ENCODE assay signal across 28 cellular contexts in genomic region chr11:132605794-132606570, GRCh38.
DNase-seq lines count a peak whose midpoint lies in the region; ATAC-seq and TF ChIP-seq lines count a peak whose summit lies in the region.
"Had no signal": no experiment of that assay in that cellular context is flagged by ENCODE, and none has a peak within 500 bp of the region (broad histone marks: within the 10 kb centered on the region; RNA-seq: fewer than 3 reads in every experiment).

No MANE protein-coding gene starts in this region.

- H3K27ac Mint-ChIP-seq in natural killer cell, result no peak overlapping the region
- H3K27ac Mint-ChIP-seq: activated CD8-positive, alpha-beta T cell treated with anti-CD3 and anti-CD28 coated beads, Interleukin-2, amount 10 ng/mL, durations not matched to agents 7 days and 5 days; activated naive CD4-positive, alpha-beta T cell treated with anti-CD3 and anti-CD28 coated beads, Interleukin-2, amount 50 U/mL, for 24 hours; activated T-helper 2 cell treated with anti-CD3 and anti-CD28 coated beads, Interferon-gamma antibody, Interleukin-2, Interleukin-4, amounts not matched to agents 10 μg/mL and 5 μg/mL and 100 μg/mL, durations not matched to agents 14 hours and 24 hours and 36 hours had no signal

- H3K27me3 ChIP-seq in lung (ENCODE audit: control insufficient read depth, insufficient read depth) (no peaks in the 10 kb centered on the region), upper lobe of left lung (no peaks in the 10 kb centered on the region)
- H3K27me3 ChIP-seq: BLaER1, neutrophil, stomach, tibial artery had no signal

- H3K4me3 ChIP-seq in choroid plexus epithelial cell (ENCODE audit: low read depth, low read length), result no peak overlapping the region
- H3K4me3 ChIP-seq in lung, result no peak overlapping the region
- no peak overlapping the region for H3K4me3 ChIP-seq in upper lobe of left lung
- H3K4me3 ChIP-seq: BLaER1, GM23248, prostate gland, sigmoid colon, stomach, tibial artery had no signal

- H3K36me3 ChIP-seq in lung (ENCODE audit: control insufficient read depth in 2 of 2, insufficient read depth in 2 of 2, low read length in 2 of 2), result no peaks in the 10 kb centered on the region
- no peaks in the 10 kb centered on the region for H3K36me3 ChIP-seq in upper lobe of left lung
- H3K36me3 ChIP-seq: BLaER1, neutrophil, prostate gland, sigmoid colon, stomach, tibial artery had no signal

- peak; percentile 53 for ATAC-seq in lung (ENCODE audit: insufficient read depth, low FRiP score)
- peak; percentile 32 to 64 for ATAC-seq in upper lobe of left lung (ENCODE audit: low FRiP score in 2 of 2)
- ATAC-seq in GM21423 (IDR thresholded peaks at IDR 0.05; ENCODE audit: unreplicated experiment), result no peak
- ATAC-seq in natural killer cell, result no peak
- ATAC-seq: activated CD8-positive, alpha-beta T cell treated with anti-CD3 and anti-CD28 coated beads, Interleukin-2, amount 10 ng/mL, durations not matched to agents 7 days and 5 days had no signal

- H3K4me3 Mint-ChIP-seq in natural killer cell, result no peak overlapping the region
- H3K4me3 Mint-ChIP-seq: activated CD8-positive, alpha-beta T cell treated with anti-CD3 and anti-CD28 coated beads, Interleukin-2, amount 10 ng/mL, durations not matched to agents 7 days and 5 days; activated naive CD4-positive, alpha-beta T cell treated with anti-CD3 and anti-CD28 coated beads, Interleukin-2, amount 50 U/mL, for 24 hours had no signal

- WGBS in lung, 2 donors, result 33 to 44% methylated on average over 9 of the region's 9 CpGs
- 29 to 39% methylated on average over 9 of the region's 9 CpGs for WGBS in upper lobe of left lung, 2 donors

- no peaks in the 10 kb centered on the region for H3K4me1 Mint-ChIP-seq in natural killer cell
- H3K4me1 Mint-ChIP-seq: activated naive CD4-positive, alpha-beta T cell treated with anti-CD3 and anti-CD28 coated beads, Interleukin-2, amount 50 U/mL, for 24 hours had no signal

- TF ChIP-seq CTCF in choroid plexus epithelial cell (conservative IDR thresholded peaks at IDR 0.05; ENCODE audit: low read depth, low read length) (no peak), lung (IDR thresholded peaks at IDR 0.05; ENCODE audit: control extremely low read depth, extremely low read depth) (no peak), upper lobe of left lung (IDR thresholded peaks at IDR 0.05) (no peak), natural killer cell (IDR thresholded peaks at IDR 0.05) (no peak)

- no peak for TF ChIP-seq POLR2A in upper lobe of left lung (IDR thresholded peaks at IDR 0.05)

- H3K36me3 Mint-ChIP-seq in natural killer cell, result no peaks in the 10 kb centered on the region
- H3K36me3 Mint-ChIP-seq: activated naive CD4-positive, alpha-beta T cell treated with anti-CD3 and anti-CD28 coated beads, Interleukin-2, amount 50 U/mL, for 24 hours had no signal

- TF ChIP-seq EP300 in upper lobe of left lung (IDR thresholded peaks at IDR 0.05), result no peak

- intact Hi-C loops in natural killer cell (cut with micrococcal nuclease), result no loop called here

- H3K4me1 ChIP-seq in lung (ENCODE audit: control insufficient read depth in 2 of 2, insufficient read depth in 2 of 2, low read length in 2 of 2) (peaks cover 0 to 2% of the 10 kb centered on the region in 2 donors), upper lobe of left lung (peaks cover 0 to 15% (median 0%) of the 10 kb centered on the region in 4 donors)
- H3K4me1 ChIP-seq: BLaER1, prostate gland, sigmoid colon, stomach, tibial artery had no signal

- no peaks in the 10 kb centered on the region for H3K27me3 Mint-ChIP-seq in natural killer cell (ENCODE audit: low read depth in 2 of 2)

- DNase-seq in HCEC 1CT (peak; percentile 25), choroid plexus epithelial cell (ENCODE audit: low read depth) (peak; percentile 14), lung (ENCODE audit: low spot score) (no peak), upper lobe of left lung (no peak), natural killer cell (no peak)
- no peak for DNase-seq in activated effector memory CD4-positive, alpha-beta T cell treated with Interleukin-2 at 50 U/mL for 16 hours
- DNase-seq: activated CD4-positive, alpha-beta T cell treated with anti-CD3 and anti-CD28 coated beads for 4 hours; activated CD8-positive, alpha-beta T cell treated with anti-CD3 and anti-CD28 coated beads, Interleukin-2, amount 10 ng/mL, durations not matched to agents 7 days and 5 days; activated T-cell treated with anti-CD3 and anti-CD28 coated beads for 4 hours; effector CD4-positive, alpha-beta T cell; GM23248; mammary epithelial cell; MV-4-11; NCI-H146; NCI-H226; NCI-H526 treated with DMSO at 0.1 percent for 48 hours; Right ventricle myocardium superior; sigmoid colon; stimulated activated CD4-positive, alpha-beta T cell treated with anti-CD3 and anti-CD28 coated beads, Interleukin-4, amount 100 ng/mL, for 1 hour; stomach; tibial artery had no signal

- H3K9me3 ChIP-seq in lung (ENCODE audit: control insufficient read depth in 2 of 2, insufficient read depth in 1 of 2, low read length in 1 of 2), result no peaks in the 10 kb centered on the region
- H3K9me3 ChIP-seq in upper lobe of left lung, result no peaks in the 10 kb centered on the region
- H3K9me3 ChIP-seq: BLaER1, neutrophil, prostate gland, sigmoid colon, stomach, tibial artery had no signal

- peaks cover 11 to 13% of the 10 kb centered on the region in 2 donors for H3K9me3 Mint-ChIP-seq in natural killer cell

- no peak overlapping the region for H3K27ac ChIP-seq in lung (ENCODE audit: low read depth in 1 of 2, low read length in 1 of 2)
- H3K27ac ChIP-seq in upper lobe of left lung, result no peak overlapping the region
- H3K27ac ChIP-seq: BLaER1, GM23248, neutrophil, prostate gland, sigmoid colon, stomach, tibial artery, VCaP had no signal

Comparison
In these comparisons a context has a peak if more than half of its experiments do, and no peak if none do; other contexts are left out.
1. DNase-seq: peak in HCEC 1CT (single experiment) and choroid plexus epithelial cell (single experiment); none in lung (single experiment), upper lobe of left lung (0 of 2), activated effector memory CD4-positive, alpha-beta T cell treated with Interleukin-2 at 50 U/mL for 16 hours (single experiment) and natural killer cell (single experiment).
2. ATAC-seq: peak in lung (single experiment) and upper lobe of left lung (2 of 2); none in GM21423 (single experiment) and natural killer cell (0 of 3).